19 cellular contexts compared by ENCODE assay signal in the genomic region with DNA sequence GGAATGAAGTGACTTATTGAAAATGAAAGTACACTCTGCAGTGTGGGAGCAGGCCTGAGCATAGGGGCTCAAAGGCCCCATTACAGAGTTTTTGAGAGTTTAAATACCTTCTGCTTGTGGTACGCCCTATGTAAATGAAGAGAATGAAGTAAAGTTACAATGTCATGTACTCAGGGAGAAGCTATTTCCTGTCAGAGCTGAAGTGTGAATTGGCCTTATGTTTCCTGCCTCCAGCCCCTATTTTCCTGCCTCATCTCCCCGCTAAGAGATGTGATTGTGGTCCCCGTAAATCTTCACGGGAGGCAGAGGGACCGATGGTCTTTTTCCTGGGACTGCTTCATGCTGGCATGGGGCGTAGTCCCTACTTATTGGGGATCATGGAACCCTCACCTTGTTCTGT. TPM values are rescaled to one million over a fixed set of nuclear protein-coding genes. Genes with fewer than 3 reads are reported as not detected.
DNase-seq lines count a peak whose midpoint lies in the region; ATAC-seq, FAIRE-seq and TF ChIP-seq lines count a peak whose summit lies in the region.
"Had no signal": no experiment of that assay in that cellular context is flagged by ENCODE, and none has a peak within 500 bp of the region (broad histone marks: within the 10 kb centered on the region; RNA-seq: fewer than 3 reads in every experiment).

No MANE protein-coding gene starts in this region.

- ATAC-seq in GM18909 (IDR thresholded peaks at IDR 0.05; ENCODE audit: poor library complexity, unreplicated experiment), result no peak
- ATAC-seq: HepG2, left lung had no signal

- no peaks in the 10 kb centered on the region for H3K9me3 ChIP-seq in smooth muscle cell (replicated peaks; ENCODE audit: low read depth)
- H3K9me3 ChIP-seq: left lung had no signal

- peak overlapping the region; percentile 3 for H3K4me2 ChIP-seq in smooth muscle cell

- peaks cover 6% of the 10 kb centered on the region for H3F3A ChIP-seq in smooth muscle cell (ENCODE audit: low read depth)

- 63% methylated on average over 6 of the region's 6 CpGs for WGBS in smooth muscle cell (ENCODE audit: low lambda C conversion rate)

- no peak for DNase-seq in activated naive CD4-positive, alpha-beta T cell treated with anti-CD3 and anti-CD28 coated beads for 36 hours
- DNase-seq in activated naive CD4-positive, alpha-beta T cell treated with anti-CD3 and anti-CD28 coated beads, Interleukin-2, amount 50 U/mL, for 16 hours, result no peak
- DNase-seq in RWPE1 (ENCODE audit: low spot score) (no peak), bronchial epithelial cell (ENCODE audit: low read depth) (peak; percentile 27), smooth muscle cell (lab: John Stamatoyannopoulos, UW; ENCODE audit: unreplicated experiment) (no peak), NCI-H2196 (lab: John Stamatoyannopoulos, UW; ENCODE audit: unreplicated experiment) (no peak)
- DNase-seq in stimulated activated CD4-positive, alpha-beta T cell treated with anti-CD3 and anti-CD28 coated beads, Interleukin-12 subunit alpha, Interleukin-12 subunit beta, amount 100 ng/mL, for 4 hours, result no peak
- DNase-seq: activated gamma-delta T cell treated with Interleukin-2 at 50 U/mL for 16 hours, foreskin fibroblast, GM23248, left lung, NCI-H1092 treated with DMSO at 0.1 percent for 48 hours, NCI-H345, SHP77, T-helper 9 cell, tibial artery had no signal

- no peak for FAIRE-seq in bronchial epithelial cell (lab: Jason Lieb, UNC)
- FAIRE-seq: D721Med, HepG2 had no signal

- CTCF ChIA-PET in activated naive CD4-positive, alpha-beta T cell treated with anti-CD3 and anti-CD28 coated beads for 36 hours (lab: Charles Lee), result interaction anchor here (0.8 to 2.6 kb wide), 5 partner anchors 11 to 99 kb away, joined by 3 to 12 read pairs (median 8); no protein-coding TSS in a partner anchor
- CTCF ChIA-PET in RWPE1 (lab: Yijun Ruan, JAX), result interaction anchor here (0.7 to 2.0 kb wide), 2 partner anchors 11 to 533 kb away, joined by 3 to 12 read pairs; no protein-coding TSS in a partner anchor

- peak overlapping the region; percentile 58 for H3K27ac ChIP-seq in RWPE1
- H3K27ac ChIP-seq in smooth muscle cell (ENCODE audit: low read depth), result no peak overlapping the region
- H3K27ac ChIP-seq: GM23248, left lung, tibial artery had no signal

- H3K4me3 ChIP-seq in bronchial epithelial cell (ENCODE audit: low read depth, low read length) (no peak overlapping the region), smooth muscle cell (no peak overlapping the region)
- H3K4me3 ChIP-seq: GM23248, left lung, tibial artery had no signal

- no peak overlapping the region for H3K9ac ChIP-seq in smooth muscle cell (ENCODE audit: low read depth)
- H3K9ac ChIP-seq: GM23248 had no signal

- H3K27me3 ChIP-seq in bronchial epithelial cell (ENCODE audit: control insufficient read depth, insufficient read depth, low read length) (no peaks in the 10 kb centered on the region), smooth muscle cell (ENCODE audit: low read depth) (no peaks in the 10 kb centered on the region)
- H3K27me3 ChIP-seq: left lung had no signal

- H4K20me1 ChIP-seq in smooth muscle cell (ENCODE audit: low read depth), result no peaks in the 10 kb centered on the region

- intact Hi-C loops in activated naive CD4-positive, alpha-beta T cell treated with anti-CD3 and anti-CD28 coated beads for 36 hours (cut with micrococcal nuclease), result no loop called here

- H3K4me1 Mint-ChIP-seq in activated naive CD4-positive, alpha-beta T cell treated with anti-CD3 and anti-CD28 coated beads for 36 hours (ENCODE audit: low read depth), result peaks cover 81% of the 10 kb centered on the region

- no peak overlapping the region for H2AFZ ChIP-seq in smooth muscle cell (ENCODE audit: low read depth)
- H2AFZ ChIP-seq: GM23248 had no signal

- POLR2A ChIA-PET in RWPE1 (lab: Yijun Ruan, JAX; ENCODE audit: low non-redundant PET), result no interaction called here

- H3K27me3 Mint-ChIP-seq in activated naive CD4-positive, alpha-beta T cell treated with anti-CD3 and anti-CD28 coated beads for 36 hours (ENCODE audit: low read depth), result no peaks in the 10 kb centered on the region

- H3K27ac Mint-ChIP-seq in activated naive CD4-positive, alpha-beta T cell treated with anti-CD3 and anti-CD28 coated beads for 36 hours, result peak overlapping the region; percentile 67

- H3K36me3 ChIP-seq in bronchial epithelial cell (ENCODE audit: control insufficient read depth, insufficient read depth, low read length) (no peaks in the 10 kb centered on the region), smooth muscle cell (ENCODE audit: low read depth) (no peaks in the 10 kb centered on the region)
- H3K36me3 ChIP-seq: left lung, tibial artery had no signal

- H3K4me3 Mint-ChIP-seq in activated naive CD4-positive, alpha-beta T cell treated with anti-CD3 and anti-CD28 coated beads for 36 hours, result no peak overlapping the region

- no peaks in the 10 kb centered on the region for H3K9me3 Mint-ChIP-seq in activated naive CD4-positive, alpha-beta T cell treated with anti-CD3 and anti-CD28 coated beads for 36 hours

- no peaks in the 10 kb centered on the region for H3K79me2 ChIP-seq in smooth muscle cell (ENCODE audit: low read depth)

- no peak for TF ChIP-seq CTCF in RWPE1 (conservative IDR thresholded peaks at IDR 0.05; ENCODE audit: low read depth)
- TF ChIP-seq CTCF in bronchial epithelial cell (IDR thresholded peaks at IDR 0.05; ENCODE audit: insufficient read depth, low read length, severe bottlenecking), result no peak
- no peak for TF ChIP-seq CTCF in smooth muscle cell (IDR thresholded peaks at IDR 0.05; ENCODE audit: borderline replicate concordance, insufficient read depth, poor library complexity, severe bottlenecking)

- no peaks in the 10 kb centered on the region for H3K4me1 ChIP-seq in smooth muscle cell (ENCODE audit: low read depth)

- H3K36me3 Mint-ChIP-seq in activated naive CD4-positive, alpha-beta T cell treated with anti-CD3 and anti-CD28 coated beads for 36 hours (ENCODE audit: low read depth), result no peaks in the 10 kb centered on the region

RNA-seq across cellular contexts. Expression of a gene that starts 2.5 kb away (rescaled TPM):
- total RNA-seq in activated naive CD4-positive, alpha-beta T cell treated with anti-CD3 and anti-CD28 coated beads for 36 hours, result not detected
- total RNA-seq in bronchial epithelial cell (not detected in 2 replicates), smooth muscle cell (not detected in 2 replicates)
- polyA plus RNA-seq in smooth muscle cell, result not detected in 2 replicates
- total RNA-seq: GM23248, HepG2 had no signal
- polyA plus RNA-seq: GM23248, HepG2 had no signal

RNA-seq across cellular contexts. Expression of a gene that starts 21.2 kb away (rescaled TPM):
- total RNA-seq in activated naive CD4-positive, alpha-beta T cell treated with anti-CD3 and anti-CD28 coated beads for 36 hours, result under 1 TPM; 0.37 to 0.72 TPM
- total RNA-seq in bronchial epithelial cell (19.5 and 67.7 TPM in 2 replicates), smooth muscle cell (5.2 and 9.5 TPM in 2 replicates)
- 4.1 and 9.8 TPM in 2 replicates for polyA plus RNA-seq in smooth muscle cell
- total RNA-seq: GM23248 had no signal
- polyA plus RNA-seq: GM23248 had no signal

RNA-seq across cellular contexts. Expression of a gene that starts 35.5 kb away (rescaled TPM):
- not detected for total RNA-seq in activated naive CD4-positive, alpha-beta T cell treated with anti-CD3 and anti-CD28 coated beads for 36 hours
- total RNA-seq in bronchial epithelial cell, result not detected in 2 replicates
- not detected in 2 replicates for total RNA-seq in smooth muscle cell
- polyA plus RNA-seq in smooth muscle cell, result 0.08 and 0.13 TPM in 2 replicates
- total RNA-seq: GM23248, HepG2, left lung had no signal
- polyA plus RNA-seq: HepG2 had no signal

RNA-seq across cellular contexts. Expression of a gene that starts 57.0 kb away (rescaled TPM):
- total RNA-seq in activated naive CD4-positive, alpha-beta T cell treated with anti-CD3 and anti-CD28 coated beads for 36 hours, result 10 to 100 TPM; 26.2 to 26.3 TPM
- total RNA-seq in bronchial epithelial cell (55.3 and 64.9 TPM in 2 replicates), smooth muscle cell (37.5 and 56.4 TPM in 2 replicates)
- 41.5 and 53.6 TPM in 2 replicates for polyA plus RNA-seq in smooth muscle cell

RNA-seq across cellular contexts. Expression of a gene that starts 57.3 kb away (rescaled TPM):
- 100 to 1,000 TPM; 129 to 141 TPM for total RNA-seq in activated naive CD4-positive, alpha-beta T cell treated with anti-CD3 and anti-CD28 coated beads for 36 hours
- total RNA-seq in bronchial epithelial cell (not detected in 2 replicates), smooth muscle cell (1.1 TPM in 1 of 2 replicates, not detected in the other)
- 0.39 and 1.3 TPM in 2 replicates for polyA plus RNA-seq in smooth muscle cell
- total RNA-seq: GM23248, HepG2 had no signal
- polyA plus RNA-seq: GM23248 had no signal
